Comparison of ENCODE assay signal across 8 cellular contexts in genomic region chr9:94213513-94214124, GRCh38. TPM values are rescaled to one million over a fixed set of nuclear protein-coding genes. Genes with fewer than 3 reads are reported as not detected.
DNase-seq lines count a peak whose midpoint lies in the region; ATAC-seq and TF ChIP-seq lines count a peak whose summit lies in the region.

No MANE protein-coding gene starts in this region.

- no peak overlapping the region for H4K12ac ChIP-seq in trophoblast cell (ENCODE audit: low read depth, low read length)

- H3K4me3 ChIP-seq in SK-N-MC, result no peak overlapping the region
- no peak overlapping the region for H3K4me3 ChIP-seq in trophoblast cell (ENCODE audit: low read depth, low read length)
- H3K4me3 ChIP-seq in upper lobe of left lung, result no peak overlapping the region

- H3K9me3 ChIP-seq in SK-N-MC (ENCODE audit: low read depth, low read length) (peaks cover 4% of the 10 kb centered on the region; the same call in 1 of the 2 replicates), trophoblast cell (ENCODE audit: insufficient read depth, low read depth, low read length) (peaks cover 2% of the 10 kb centered on the region), upper lobe of left lung (no peaks in the 10 kb centered on the region)

- no peak for TF ChIP-seq POLR2A in upper lobe of left lung (IDR thresholded peaks at IDR 0.05)

- no peak overlapping the region for H3K4me3 Mint-ChIP-seq in activated naive CD4-positive, alpha-beta T cell treated with anti-CD3 and anti-CD28 coated beads for 36 hours

- H3K9ac ChIP-seq in SK-N-MC (ENCODE audit: insufficient read length) (no peak overlapping the region), trophoblast cell (ENCODE audit: low read length) (no peak overlapping the region)

- no peak overlapping the region for H3K4ac ChIP-seq in trophoblast cell (ENCODE audit: low read depth, low read length)

- H3K79me1 ChIP-seq in trophoblast cell (ENCODE audit: low read length), result no peaks in the 10 kb centered on the region

- CTCF ChIA-PET in activated naive CD4-positive, alpha-beta T cell treated with anti-CD3 and anti-CD28 coated beads for 36 hours (lab: Charles Lee), result interaction anchor here (0.6 to 9.8 kb wide), 18 partner anchors 40 to 531 kb away, joined by 3 to 156 read pairs (median 4); partner anchors contain the start of gene PTPDC1

- H3K23ac ChIP-seq in trophoblast cell (ENCODE audit: low read length), result no peak overlapping the region

- no CpG with 5 or more reads among the region's 12 CpGs for WGBS in trophoblast cell (ENCODE audit: extremely low coverage, insufficient coverage, insufficient read length)
- 17 to 20% methylated on average over 12 of the region's 12 CpGs for WGBS in upper lobe of left lung, 2 donors

- H3K36me3 ChIP-seq in SK-N-MC (ENCODE audit: insufficient read depth, low read length) (no peaks in the 10 kb centered on the region), trophoblast cell (ENCODE audit: control insufficient read depth in 1 of 2, insufficient read depth in 2 of 2, low read length in 2 of 2) (no peaks in the 10 kb centered on the region), upper lobe of left lung (no peaks in the 10 kb centered on the region)

- no peak overlapping the region for H2BK5ac ChIP-seq in trophoblast cell (ENCODE audit: low read depth, low read length, poor library complexity)

- intact Hi-C loops in activated naive CD4-positive, alpha-beta T cell treated with anti-CD3 and anti-CD28 coated beads for 36 hours (cut with micrococcal nuclease), result loop anchor here (1.0 to 5.0 kb wide), 4 partner anchors 46 to 386 kb away; no protein-coding TSS in a partner anchor

- H2AK5ac ChIP-seq in trophoblast cell (ENCODE audit: low read length), result no peak overlapping the region

- TF ChIP-seq CTCF in upper lobe of left lung (IDR thresholded peaks at IDR 0.05), result peak; percentile 75 to 90 (median 86)

- H3K4me1 Mint-ChIP-seq in activated naive CD4-positive, alpha-beta T cell treated with anti-CD3 and anti-CD28 coated beads for 36 hours (ENCODE audit: low read depth), result peaks cover 3% of the 10 kb centered on the region

- peaks cover 27% of the 10 kb centered on the region for H3K27me3 Mint-ChIP-seq in activated naive CD4-positive, alpha-beta T cell treated with anti-CD3 and anti-CD28 coated beads for 36 hours (ENCODE audit: low read depth)

- H3K14ac ChIP-seq in trophoblast cell (ENCODE audit: low read length), result no peak overlapping the region

- no peaks in the 10 kb centered on the region for H3K9me3 Mint-ChIP-seq in activated naive CD4-positive, alpha-beta T cell treated with anti-CD3 and anti-CD28 coated beads for 36 hours

- H2BK12ac ChIP-seq in trophoblast cell (ENCODE audit: low read length), result no peak overlapping the region

- H4K91ac ChIP-seq in trophoblast cell (ENCODE audit: low read depth, low read length), result no peak overlapping the region

- no peak overlapping the region for H2BK120ac ChIP-seq in trophoblast cell (ENCODE audit: insufficient read depth, low read length, poor library complexity)

- H3K27ac Mint-ChIP-seq in activated naive CD4-positive, alpha-beta T cell treated with anti-CD3 and anti-CD28 coated beads for 36 hours, result no peak overlapping the region

- peak; percentile 12 for DNase-seq in GM04503 (ENCODE audit: low read depth)
- DNase-seq in NCI-H1105 treated with DMSO at 0.1 percent for 48 hours (lab: John Stamatoyannopoulos, UW), result peak; percentile 78
- peak; percentile 53 for DNase-seq in SK-N-MC (ENCODE audit: low read depth, low spot score)
- DNase-seq in activated naive CD4-positive, alpha-beta T cell treated with anti-CD3 and anti-CD28 coated beads for 36 hours, result peak; percentile 83
- peak; percentile 63 for DNase-seq in glomerular endothelial cell (ENCODE audit: extremely low read depth, low read depth, low spot score)
- DNase-seq in trophoblast cell, result peak; percentile 74 to 92
- peak in 1 of 2 donors; percentile 80 for DNase-seq in upper lobe of left lung

- H3K27ac ChIP-seq in SK-N-MC (no peak overlapping the region), trophoblast cell (ENCODE audit: low read depth, low read length) (no peak overlapping the region), upper lobe of left lung (no peak overlapping the region)

- H3K79me2 ChIP-seq in trophoblast cell (ENCODE audit: control insufficient read depth, insufficient read depth, low read length, poor library complexity), result no peaks in the 10 kb centered on the region

- TF ChIP-seq EP300 in upper lobe of left lung (IDR thresholded peaks at IDR 0.05), result no peak

- peaks cover 2 to 7% of the 10 kb centered on the region in 2 experiments for H3K4me1 ChIP-seq in trophoblast cell (ENCODE audit: control insufficient read depth in 1 of 2, insufficient read depth in 2 of 2, low read length in 2 of 2)
- peaks cover 0 to 7% (median 3%) of the 10 kb centered on the region in 4 donors for H3K4me1 ChIP-seq in upper lobe of left lung

- H3K36me3 Mint-ChIP-seq in activated naive CD4-positive, alpha-beta T cell treated with anti-CD3 and anti-CD28 coated beads for 36 hours (ENCODE audit: low read depth), result no peaks in the 10 kb centered on the region

- no peak overlapping the region for H4K8ac ChIP-seq in trophoblast cell (ENCODE audit: low read depth, low read length)

- H3K4me2 ChIP-seq in trophoblast cell (ENCODE audit: low read length), result no peak overlapping the region

- H3K27me3 ChIP-seq in trophoblast cell (ENCODE audit: insufficient read depth, low read length) (no peaks in the 10 kb centered on the region), upper lobe of left lung (no peaks in the 10 kb centered on the region)

- ATAC-seq in HG02588 (IDR thresholded peaks at IDR 0.05; ENCODE audit: unreplicated experiment), result peak; percentile 66
- peak; percentile 93 to 97 for ATAC-seq in upper lobe of left lung (ENCODE audit: low FRiP score in 2 of 2)

- no peak overlapping the region for H2AFZ ChIP-seq in trophoblast cell (ENCODE audit: insufficient read depth, low read length, poor library complexity)

- no peak overlapping the region for H3K18ac ChIP-seq in trophoblast cell (ENCODE audit: low read length)

RNA-seq across cellular contexts. Expression of gene ZNF169, which starts 45.5 kb away (rescaled TPM):
- 1 to 10 TPM; 4.5 to 5.1 TPM for total RNA-seq in activated naive CD4-positive, alpha-beta T cell treated with anti-CD3 and anti-CD28 coated beads for 36 hours
- total RNA-seq in glomerular endothelial cell, result 2.7 and 4.8 TPM in 2 replicates
- polyA plus RNA-seq in trophoblast cell (2013), result 1.0 and 1.4 TPM in 2 replicates
- 10 to 100 TPM in 4 of 6 donors, 1 to 10 TPM in 2; 5.3 to 20.2 (median 12.1) TPM for total RNA-seq in upper lobe of left lung
